ENCODE assay signal across 8 cellular contexts in the genomic region with DNA sequence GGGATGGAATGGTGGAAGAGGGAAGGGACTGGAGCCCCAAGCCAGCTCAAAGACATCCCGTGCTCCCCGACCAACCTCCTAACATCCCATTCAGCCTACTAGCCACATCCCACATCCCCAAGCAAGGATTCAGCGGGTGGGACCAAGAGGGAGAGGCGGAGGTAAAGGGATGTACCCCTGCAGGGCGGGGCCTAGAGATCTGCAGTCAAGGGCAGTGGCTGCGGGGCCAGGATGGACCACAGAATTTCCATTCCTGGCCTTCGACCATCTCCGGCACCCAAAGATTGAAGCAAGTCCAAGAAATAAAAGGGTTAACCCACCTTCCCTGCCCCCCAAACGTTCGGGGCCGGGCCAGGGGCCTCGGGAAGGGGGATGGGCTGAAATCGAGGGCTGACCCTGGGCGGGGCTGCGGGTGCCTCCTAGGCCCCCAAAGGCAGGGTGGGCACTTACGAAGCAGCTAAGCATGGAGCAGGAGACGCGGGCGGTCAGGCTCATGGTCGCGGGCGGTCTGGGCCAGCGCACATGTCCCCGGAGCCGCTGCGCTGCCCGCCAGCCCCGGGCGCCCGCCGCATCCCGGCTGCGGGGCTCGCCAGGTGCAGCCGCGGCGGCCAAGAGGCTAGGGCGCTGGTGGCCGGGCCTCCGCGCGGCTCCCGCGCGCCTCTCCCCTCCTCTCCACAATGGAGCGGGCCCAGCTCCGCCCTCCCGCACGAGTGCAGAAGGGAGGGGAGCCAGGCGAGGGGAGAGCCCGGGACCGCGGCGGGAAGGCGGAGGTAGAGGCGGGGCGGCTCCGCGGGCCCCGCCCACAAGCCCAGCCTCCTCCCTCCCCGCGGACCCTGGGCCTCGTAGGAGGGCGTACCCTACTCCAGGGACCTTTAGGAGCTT. TPM values are rescaled to one million over a fixed set of nuclear protein-coding genes. Genes with fewer than 3 reads are reported as not detected.
A peak's percentile ranks its signal among the peaks of the same experiment; 100 is the strongest.
DNase-seq lines count a peak whose midpoint lies in the region; ATAC-seq, FAIRE-seq and TF ChIP-seq lines count a peak whose summit lies in the region.

MTMR4 (minus strand) TSS at position 726 of the 882 bp plus-strand sequence; CDS start at position 495, 231 bp downstream.

- no peak within 1 kb of the TSS for H4K8ac ChIP-seq in H9 (replicated peaks; ENCODE audit: insufficient read length, low read depth, low read length)

- H4K91ac ChIP-seq in H9 (ENCODE audit: insufficient read length, low read depth, low read length), result no peak within 1 kb of the TSS

- peak within 1 kb of the TSS; percentile 89 to 98 (median 96) for H3K27ac Mint-ChIP-seq in H9
- peak within 1 kb of the TSS; percentile 90 for H3K27ac Mint-ChIP-seq in WTC11

- H3K4me1 Mint-ChIP-seq in H9, result peaks cover 28 to 38% of the 10 kb centered on the region in 2 experiments
- H3K4me1 Mint-ChIP-seq in WTC11, result peaks cover 32% of the 10 kb centered on the region

- TF ChIP-seq CTCF in BE2C (IDR thresholded peaks at IDR 0.05; ENCODE audit: low read depth, low read length), result no peak
- TF ChIP-seq CTCF in H9 (conservative IDR thresholded peaks at IDR 0.05), result no peak
- TF ChIP-seq CTCF in WTC11 (IDR thresholded peaks at IDR 0.05), result no peak
- TF ChIP-seq CTCF in bronchial epithelial cell (IDR thresholded peaks at IDR 0.05; ENCODE audit: insufficient read depth, low read length, severe bottlenecking), result no peak

- H3K14ac ChIP-seq in H9 (ENCODE audit: insufficient read depth, low read length), result peak within 1 kb of the TSS; percentile 73; the same call in 1 of the 2 replicates

- H2AK5ac ChIP-seq in H9 (ENCODE audit: insufficient read length, low read length), result no peak within 1 kb of the TSS

- peak within 1 kb of the TSS; percentile 53 for H3K9ac ChIP-seq in H9 (ENCODE audit: extremely low read depth, insufficient read length, low read length)

- H2BK120ac ChIP-seq in H9 (ENCODE audit: low read depth, low read length, poor library complexity, severe bottlenecking), result no peak within 1 kb of the TSS

- no peak within 1 kb of the TSS for H2BK12ac ChIP-seq in H9 (ENCODE audit: insufficient read length, low read depth, low read length)

- no peak within 1 kb of the TSS for H2BK20ac ChIP-seq in H9 (ENCODE audit: low read depth, low read length, poor library complexity, severe bottlenecking)

- no peak within 1 kb of the TSS for H3K56ac ChIP-seq in H9 (ENCODE audit: insufficient read length, low read depth, low read length)

- H2AFZ ChIP-seq in H9 (ENCODE audit: low read length), result no peak within 1 kb of the TSS

- no peak within 1 kb of the TSS for H3K23ac ChIP-seq in H9 (ENCODE audit: insufficient read length, low read depth, low read length)

- H3K27me3 ChIP-seq in BE2C, result no peaks in the 10 kb centered on the region
- no peaks in the 10 kb centered on the region for H3K27me3 ChIP-seq in H9 (ENCODE audit: insufficient read depth, low read length)
- no peaks in the 10 kb centered on the region for H3K27me3 ChIP-seq in bronchial epithelial cell (ENCODE audit: control insufficient read depth, insufficient read depth, low read length)

- H3K4ac ChIP-seq in H9 (ENCODE audit: low read depth, low read length), result no peak within 1 kb of the TSS

- H3K4me1 ChIP-seq in BE2C (0 out of 2 replicates have a peak, but pooled peaks cover 3% of the 10 kb centered on the region), H9 (ENCODE audit: insufficient read depth, low read length) (peaks cover 3% of the 10 kb centered on the region; the same call in 1 of the 2 replicates)

- H3K23me2 ChIP-seq in H9 (ENCODE audit: insufficient read length, low read depth, low read length, poor library complexity, severe bottlenecking), result peaks cover 12% of the 10 kb centered on the region

- no peak within 1 kb of the TSS for H3T11ph ChIP-seq in H9 (ENCODE audit: low read length)

- H3K9me3 ChIP-seq in BE2C (no peaks in the 10 kb centered on the region), H9 (ENCODE audit: control insufficient read depth, low read depth, low read length) (no peaks in the 10 kb centered on the region)

- CTCF ChIA-PET in WTC11 (lab: Charles Lee), result interaction anchor here (0.5 to 2.1 kb wide), 13 partner anchors 18 to 491 kb away, joined by 3 to 10 read pairs (median 4); partner anchors contain the start of genes HSF5 and RNF43

- peaks cover 26% of the 10 kb centered on the region; the same call in 1 of the 2 replicates for H3K36me3 ChIP-seq in BE2C
- H3K36me3 ChIP-seq in bronchial epithelial cell (ENCODE audit: control insufficient read depth, insufficient read depth, low read length), result peaks cover 6% of the 10 kb centered on the region

- no peak within 1 kb of the TSS for H3K27ac ChIP-seq in H9 (ENCODE audit: insufficient read length, low read depth, low read length)
- peak within 1 kb of the TSS; percentile 14 to 85 (median 71) for H3K27ac ChIP-seq in skin epidermis

- H3K36me3 Mint-ChIP-seq in H9 (ENCODE audit: insufficient read depth in 1 of 3, low read depth in 3 of 3), result peaks cover 18 to 38% (median 35%) of the 10 kb centered on the region in 3 experiments; a peak in 6 of 7 replicates
- peaks cover 24% of the 10 kb centered on the region for H3K36me3 Mint-ChIP-seq in WTC11

- peak within 1 kb of the TSS; percentile 36 for H3K18ac ChIP-seq in H9 (ENCODE audit: insufficient read length, low read depth, low read length)

- H3K27me3 Mint-ChIP-seq in H9 (ENCODE audit: low read depth), result no peaks in the 10 kb centered on the region
- H3K27me3 Mint-ChIP-seq in WTC11 (ENCODE audit: low read depth), result no peaks in the 10 kb centered on the region; the same call in 1 of the 2 replicates

- WGBS in H9 (ENCODE audit: extremely low coverage, insufficient read length, low lambda C conversion rate), result no CpG with 5 or more reads among the region's 64 CpGs

- H2BK15ac ChIP-seq in H9 (ENCODE audit: low read depth, low read length), result no peak within 1 kb of the TSS

- POLR2A ChIA-PET in WTC11 (lab: Charles Lee), result interaction anchor here (0.5 to 1.3 kb wide), 10 partner anchors 24 to 593 kb away, joined by 3 to 7 read pairs (median 3); partner anchors contain the start of gene TRIM37

- no peak within 1 kb of the TSS for H2BK5ac ChIP-seq in H9 (ENCODE audit: insufficient read length, low read length)

- peak; percentile 93 for DNase-seq in BE2C
- peak; percentile 97 for DNase-seq in H9
- DNase-seq in NCI-H2196 (lab: John Stamatoyannopoulos, UW; ENCODE audit: unreplicated experiment), result peak; percentile 92
- peak; percentile 90 for DNase-seq in WTC11 (ENCODE audit: low spot score)
- DNase-seq in bronchial epithelial cell (ENCODE audit: low read depth), result peak; percentile 53
- DNase-seq in iPS-NIHi7 (ENCODE audit: extremely low spot score), result peak; percentile 96

- H3K79me1 ChIP-seq in H9 (ENCODE audit: insufficient read depth, low read depth, low read length, poor library complexity, severe bottlenecking), result no peaks in the 10 kb centered on the region

- no peak within 1 kb of the TSS for H4K5ac ChIP-seq in H9 (ENCODE audit: insufficient read length, low read depth, low read length)

- H4K20me1 ChIP-seq in H9 (ENCODE audit: control insufficient read depth, insufficient read depth, insufficient read length), result no peaks in the 10 kb centered on the region

- H3K9me3 Mint-ChIP-seq in H9 (no peaks in the 10 kb centered on the region; a peak in 2 of 5 replicates), WTC11 (no peaks in the 10 kb centered on the region)

- peak within 1 kb of the TSS; percentile 90 to 95 for H3K4me3 Mint-ChIP-seq in H9
- peak within 1 kb of the TSS; percentile 89 for H3K4me3 Mint-ChIP-seq in WTC11

- no peak for FAIRE-seq in bronchial epithelial cell (lab: Jason Lieb, UNC)

- H3K4me2 ChIP-seq in H9 (ENCODE audit: insufficient read depth, insufficient read length, low read length), result peak within 1 kb of the TSS; percentile 88

- H3K79me2 ChIP-seq in H9 (ENCODE audit: insufficient read depth, low read length), result no peaks in the 10 kb centered on the region

- peak within 1 kb of the TSS; percentile 86 for H3K4me3 ChIP-seq in BE2C (ENCODE audit: low read depth, low read length)
- peak within 1 kb of the TSS; percentile 71 for H3K4me3 ChIP-seq in bronchial epithelial cell (ENCODE audit: low read depth, low read length)
- H3K4me3 ChIP-seq in skin epidermis, result peak within 1 kb of the TSS; percentile 54 to 86 (median 78)

- ATAC-seq in WTC11 (peak; percentile 36), HG03175 (IDR thresholded peaks at IDR 0.05; ENCODE audit: unreplicated experiment) (no peak)

TF ChIP-seq in WTC11, 78 proteins besides CTCF, POLR2A, EP300 and RAD21 (continues in another document):
- peak; percentile 68; the same call in 1 of the 2 replicates for TF ChIP-seq CREM (CRISPR knock-in tag; IDR thresholded peaks at IDR 0.05)
- no peak for TF ChIP-seq ZNF138 (CRISPR knock-in tag; conservative IDR thresholded peaks at IDR 0.05)
- TF ChIP-seq SP1 (CRISPR knock-in tag; conservative IDR thresholded peaks at IDR 0.05), result peak; percentile 73
- TF ChIP-seq FOXP4 (CRISPR knock-in tag; IDR thresholded peaks at IDR 0.05), result peak; percentile 53; the same call in 1 of the 2 replicates
- TF ChIP-seq USF1 (CRISPR knock-in tag; IDR thresholded peaks at IDR 0.05), result no peak

RNA-seq across cellular contexts. Expression of gene MTMR4, which starts in this region (rescaled TPM):
- 22.5 TPM for polyA plus RNA-seq in BE2C (2012; ENCODE audit: insufficient read depth, insufficient read length, low read depth)
- 20.7 and 31.2 TPM in 2 replicates for total RNA-seq in H9 (2021)
- 30.2 to 32.5 TPM (median 30.8 TPM) in 3 replicates for total RNA-seq in WTC11 (2021)
- 26.2 and 62.4 TPM in 2 replicates for total RNA-seq in bronchial epithelial cell
